In genomic region chr5:367358-368130, GRCh38 we compare ENCODE assay signal across 1 cellular context.
TF ChIP-seq lines count a peak whose summit lies in the region.

No MANE protein-coding gene starts in this region.

TF ChIP-seq in K562, 482 proteins besides CTCF, POLR2A, EP300 and RAD21 (continued from another document):
- TF ChIP-seq SMARCB1 (IDR thresholded peaks at IDR 0.05; ENCODE audit: insufficient read length, low read depth) (no peak), SREBF2 (CRISPR knock-in tag; IDR thresholded peaks at IDR 0.05) (no peak), ZNF695 (CRISPR knock-in tag; IDR thresholded peaks at IDR 0.05) (no peak), CBFB (CRISPR knock-in tag; IDR thresholded peaks at IDR 0.05) (no peak)
- TF ChIP-seq, protein P1, sequence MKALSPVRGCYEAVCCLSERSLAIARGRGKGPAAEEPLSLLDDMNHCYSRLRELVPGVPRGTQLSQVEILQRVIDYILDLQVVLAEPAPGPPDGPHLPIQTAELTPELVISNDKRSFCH (CRISPR knock-in tag; IDR thresholded peaks at IDR 0.05), result no peak
- TF ChIP-seq, protein P1 (tag; IDR thresholded peaks at IDR 0.05), result no peak
